ENCODE assay signal across 1 cellular context in the genomic region with DNA sequence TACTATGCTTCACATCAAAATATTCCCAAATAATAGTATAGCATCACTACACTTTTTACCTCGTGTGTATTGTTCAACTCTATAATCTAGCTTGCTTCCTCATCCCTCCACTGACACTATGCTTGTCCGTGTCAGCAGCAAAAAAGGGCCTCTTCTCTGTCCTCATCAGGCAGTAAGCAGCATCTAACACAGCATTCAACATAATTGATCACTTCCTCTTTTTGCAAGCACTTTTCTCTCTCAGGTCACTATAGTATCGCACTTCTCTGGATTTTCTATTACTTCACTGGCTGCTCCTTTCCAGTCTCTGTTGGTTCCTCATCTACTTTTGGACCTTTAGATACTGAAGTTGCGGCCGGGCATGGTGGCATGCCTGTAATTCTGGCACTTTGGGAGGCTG.
A peak's percentile ranks its signal among the peaks of the same experiment; 100 is the strongest.
TF ChIP-seq lines count a peak whose summit lies in the region.

No MANE protein-coding gene starts in this region.

TF ChIP-seq in GM12878, 131 proteins besides CTCF, POLR2A, EP300 and RAD21 (continued from another document):
- peak; percentile 98 for TF ChIP-seq SPI1 (IDR thresholded peaks at IDR 0.05; ENCODE audit: borderline replicate concordance, insufficient read depth, low read depth, low read length)
- TF ChIP-seq, protein P1, sequence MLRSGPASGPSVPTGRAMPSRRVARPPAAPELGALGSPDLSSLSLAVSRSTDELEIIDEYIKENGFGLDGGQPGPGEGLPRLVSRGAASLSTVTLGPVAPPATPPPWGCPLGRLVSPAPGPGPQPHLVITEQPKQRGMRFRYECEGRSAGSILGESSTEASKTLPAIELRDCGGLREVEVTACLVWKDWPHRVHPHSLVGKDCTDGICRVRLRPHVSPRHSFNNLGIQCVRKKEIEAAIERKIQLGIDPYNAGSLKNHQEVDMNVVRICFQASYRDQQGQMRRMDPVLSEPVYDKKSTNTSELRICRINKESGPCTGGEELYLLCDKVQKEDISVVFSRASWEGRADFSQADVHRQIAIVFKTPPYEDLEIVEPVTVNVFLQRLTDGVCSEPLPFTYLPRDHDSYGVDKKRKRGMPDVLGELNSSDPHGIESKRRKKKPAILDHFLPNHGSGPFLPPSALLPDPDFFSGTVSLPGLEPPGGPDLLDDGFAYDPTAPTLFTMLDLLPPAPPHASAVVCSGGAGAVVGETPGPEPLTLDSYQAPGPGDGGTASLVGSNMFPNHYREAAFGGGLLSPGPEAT (IDR thresholded peaks at IDR 0.05; ENCODE audit: low read depth) = peak; percentile 45; the same call in 1 of the 2 replicates
- TF ChIP-seq, protein P2, sequence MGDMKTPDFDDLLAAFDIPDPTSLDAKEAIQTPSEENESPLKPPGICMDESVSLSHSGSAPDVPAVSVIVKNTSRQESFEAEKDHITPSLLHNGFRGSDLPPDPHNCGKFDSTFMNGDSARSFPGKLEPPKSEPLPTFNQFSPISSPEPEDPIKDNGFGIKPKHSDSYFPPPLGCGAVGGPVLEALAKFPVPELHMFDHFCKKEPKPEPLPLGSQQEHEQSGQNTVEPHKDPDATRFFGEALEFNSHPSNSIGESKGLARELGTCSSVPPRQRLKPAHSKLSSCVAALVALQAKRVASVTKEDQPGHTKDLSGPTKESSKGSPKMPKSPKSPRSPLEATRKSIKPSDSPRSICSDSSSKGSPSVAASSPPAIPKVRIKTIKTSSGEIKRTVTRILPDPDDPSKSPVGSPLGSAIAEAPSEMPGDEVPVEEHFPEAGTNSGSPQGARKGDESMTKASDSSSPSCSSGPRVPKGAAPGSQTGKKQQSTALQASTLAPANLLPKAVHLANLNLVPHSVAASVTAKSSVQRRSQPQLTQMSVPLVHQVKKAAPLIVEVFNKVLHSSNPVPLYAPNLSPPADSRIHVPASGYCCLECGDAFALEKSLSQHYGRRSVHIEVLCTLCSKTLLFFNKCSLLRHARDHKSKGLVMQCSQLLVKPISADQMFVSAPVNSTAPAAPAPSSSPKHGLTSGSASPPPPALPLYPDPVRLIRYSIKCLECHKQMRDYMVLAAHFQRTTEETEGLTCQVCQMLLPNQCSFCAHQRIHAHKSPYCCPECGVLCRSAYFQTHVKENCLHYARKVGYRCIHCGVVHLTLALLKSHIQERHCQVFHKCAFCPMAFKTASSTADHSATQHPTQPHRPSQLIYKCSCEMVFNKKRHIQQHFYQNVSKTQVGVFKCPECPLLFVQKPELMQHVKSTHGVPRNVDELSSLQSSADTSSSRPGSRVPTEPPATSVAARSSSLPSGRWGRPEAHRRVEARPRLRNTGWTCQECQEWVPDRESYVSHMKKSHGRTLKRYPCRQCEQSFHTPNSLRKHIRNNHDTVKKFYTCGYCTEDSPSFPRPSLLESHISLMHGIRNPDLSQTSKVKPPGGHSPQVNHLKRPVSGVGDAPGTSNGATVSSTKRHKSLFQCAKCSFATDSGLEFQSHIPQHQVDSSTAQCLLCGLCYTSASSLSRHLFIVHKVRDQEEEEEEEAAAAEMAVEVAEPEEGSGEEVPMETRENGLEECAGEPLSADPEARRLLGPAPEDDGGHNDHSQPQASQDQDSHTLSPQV (IDR thresholded peaks at IDR 0.05) = no peak
- TF ChIP-seq NR2F1 (conservative IDR thresholded peaks at IDR 0.05) = no peak
- peak; percentile 66 to 71 for TF ChIP-seq IKZF2 (IDR thresholded peaks at IDR 0.05)
- TF ChIP-seq IKZF1 (conservative IDR thresholded peaks at IDR 0.05) = peak; percentile 38; the same call in 1 of the 2 replicates
- no peak for TF ChIP-seq SMAD5 (IDR thresholded peaks at IDR 0.05; ENCODE audit: low read depth)
- TF ChIP-seq GATAD2B (conservative IDR thresholded peaks at IDR 0.05; ENCODE audit: low read depth) = 0 out of 2 replicates have a peak, but pooled peaks have one; percentile 46
- TF ChIP-seq, protein P3, sequence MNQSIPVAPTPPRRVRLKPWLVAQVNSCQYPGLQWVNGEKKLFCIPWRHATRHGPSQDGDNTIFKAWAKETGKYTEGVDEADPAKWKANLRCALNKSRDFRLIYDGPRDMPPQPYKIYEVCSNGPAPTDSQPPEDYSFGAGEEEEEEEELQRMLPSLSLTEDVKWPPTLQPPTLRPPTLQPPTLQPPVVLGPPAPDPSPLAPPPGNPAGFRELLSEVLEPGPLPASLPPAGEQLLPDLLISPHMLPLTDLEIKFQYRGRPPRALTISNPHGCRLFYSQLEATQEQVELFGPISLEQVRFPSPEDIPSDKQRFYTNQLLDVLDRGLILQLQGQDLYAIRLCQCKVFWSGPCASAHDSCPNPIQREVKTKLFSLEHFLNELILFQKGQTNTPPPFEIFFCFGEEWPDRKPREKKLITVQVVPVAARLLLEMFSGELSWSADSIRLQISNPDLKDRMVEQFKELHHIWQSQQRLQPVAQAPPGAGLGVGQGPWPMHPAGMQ (IDR thresholded peaks at IDR 0.05; ENCODE audit: borderline replicate concordance) = no peak
- TF ChIP-seq, protein P4, sequence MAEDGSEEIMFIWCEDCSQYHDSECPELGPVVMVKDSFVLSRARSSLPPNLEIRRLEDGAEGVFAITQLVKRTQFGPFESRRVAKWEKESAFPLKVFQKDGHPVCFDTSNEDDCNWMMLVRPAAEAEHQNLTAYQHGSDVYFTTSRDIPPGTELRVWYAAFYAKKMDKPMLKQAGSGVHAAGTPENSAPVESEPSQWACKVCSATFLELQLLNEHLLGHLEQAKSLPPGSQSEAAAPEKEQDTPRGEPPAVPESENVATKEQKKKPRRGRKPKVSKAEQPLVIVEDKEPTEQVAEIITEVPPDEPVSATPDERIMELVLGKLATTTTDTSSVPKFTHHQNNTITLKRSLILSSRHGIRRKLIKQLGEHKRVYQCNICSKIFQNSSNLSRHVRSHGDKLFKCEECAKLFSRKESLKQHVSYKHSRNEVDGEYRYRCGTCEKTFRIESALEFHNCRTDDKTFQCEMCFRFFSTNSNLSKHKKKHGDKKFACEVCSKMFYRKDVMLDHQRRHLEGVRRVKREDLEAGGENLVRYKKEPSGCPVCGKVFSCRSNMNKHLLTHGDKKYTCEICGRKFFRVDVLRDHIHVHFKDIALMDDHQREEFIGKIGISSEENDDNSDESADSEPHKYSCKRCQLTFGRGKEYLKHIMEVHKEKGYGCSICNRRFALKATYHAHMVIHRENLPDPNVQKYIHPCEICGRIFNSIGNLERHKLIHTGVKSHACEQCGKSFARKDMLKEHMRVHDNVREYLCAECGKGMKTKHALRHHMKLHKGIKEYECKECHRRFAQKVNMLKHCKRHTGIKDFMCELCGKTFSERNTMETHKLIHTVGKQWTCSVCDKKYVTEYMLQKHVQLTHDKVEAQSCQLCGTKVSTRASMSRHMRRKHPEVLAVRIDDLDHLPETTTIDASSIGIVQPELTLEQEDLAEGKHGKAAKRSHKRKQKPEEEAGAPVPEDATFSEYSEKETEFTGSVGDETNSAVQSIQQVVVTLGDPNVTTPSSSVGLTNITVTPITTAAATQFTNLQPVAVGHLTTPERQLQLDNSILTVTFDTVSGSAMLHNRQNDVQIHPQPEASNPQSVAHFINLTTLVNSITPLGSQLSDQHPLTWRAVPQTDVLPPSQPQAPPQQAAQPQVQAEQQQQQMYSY (CRISPR knock-in tag; IDR thresholded peaks at IDR 0.05) = no peak
- TF ChIP-seq FOXK2 (IDR thresholded peaks at IDR 0.05) = no peak
- 0 out of 2 replicates have a peak, but pooled peaks have one; percentile 65 for TF ChIP-seq IRF4 (IDR thresholded peaks at IDR 0.05; ENCODE audit: low read depth, low read length)
- peak; percentile 68; the same call in 1 of the 2 replicates for TF ChIP-seq MTA2 (IDR thresholded peaks at IDR 0.05; ENCODE audit: low read depth)
- TF ChIP-seq DPF2 (IDR thresholded peaks at IDR 0.05) = peak; percentile 80
